Comparison of ENCODE assay signal across 22 cellular contexts in the genomic region with DNA sequence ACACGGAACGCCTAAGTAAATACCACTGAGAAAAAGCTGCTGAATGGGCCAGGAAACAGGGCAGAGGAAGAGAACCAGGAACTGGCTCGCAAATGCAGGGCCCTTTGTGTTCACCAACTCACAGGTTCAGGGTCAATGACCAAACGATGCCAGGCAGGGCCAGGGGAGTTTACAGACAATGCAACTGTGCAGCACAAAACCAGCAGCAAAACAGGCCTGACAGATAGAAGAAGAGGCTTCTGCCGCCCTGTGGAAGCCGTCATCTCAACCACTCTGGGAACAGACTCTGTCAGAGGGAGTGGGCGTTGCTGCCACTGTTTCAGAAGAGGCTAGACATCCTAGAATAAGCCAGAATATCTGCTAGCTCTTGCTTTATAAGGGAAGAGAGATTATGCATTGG.
A peak's percentile ranks its signal among the peaks of the same experiment; 100 is the strongest.
DNase-seq lines count a peak whose midpoint lies in the region; ATAC-seq lines count a peak whose summit lies in the region.
"Had no signal": no experiment of that assay in that cellular context is flagged by ENCODE, and none has a peak within 500 bp of the region (broad histone marks: within the 10 kb centered on the region; RNA-seq: fewer than 3 reads in every experiment).

No MANE protein-coding gene starts in this region.

- POLR2A ChIA-PET in activated CD4-positive, alpha-beta T cell treated with anti-CD3 and anti-CD28 coated beads for 36 hours (lab: Charles Lee) = interaction anchor here (0.8 kb wide), 1 partner anchor 191 kb away, joined by 3 read pairs; no protein-coding TSS in a partner anchor

- intact Hi-C loops in activated CD4-positive, alpha-beta T cell treated with anti-CD3 and anti-CD28 coated beads for 36 hours (cut with DNase I, micrococcal nuclease) = loop anchor here in 1 of 2 experiments (5.0 kb wide), 2 partner anchors 210 to 250 kb away; no protein-coding TSS in a partner anchor
- intact Hi-C loops in head of caudate nucleus (cut with DNase I) = no loop called here

- peaks cover 34% of the 10 kb centered on the region for H3K4me1 Mint-ChIP-seq in activated CD4-positive, alpha-beta T cell treated with anti-CD3 and anti-CD28 coated beads for 36 hours
- H3K4me1 Mint-ChIP-seq in T-helper 17 cell = peaks cover 25% of the 10 kb centered on the region

- CTCF ChIA-PET in activated CD4-positive, alpha-beta T cell treated with anti-CD3 and anti-CD28 coated beads for 36 hours (lab: Charles Lee) = no interaction called here

- H3K27me3 Mint-ChIP-seq in activated CD4-positive, alpha-beta T cell treated with anti-CD3 and anti-CD28 coated beads for 36 hours = no peaks in the 10 kb centered on the region
- no peaks in the 10 kb centered on the region for H3K27me3 Mint-ChIP-seq in T-helper 17 cell
- H3K27me3 Mint-ChIP-seq: dendritic cell treated with granulocyte-macrophage colony-stimulating factor and Interleukin-4, amounts not matched to agents 40 ng/mL and 50 ng/mL, for 4 days had no signal

- DNase-seq in activated CD4-positive, alpha-beta T cell treated with anti-CD3 and anti-CD28 coated beads for 36 hours = peak; percentile 43
- no peak for DNase-seq in activated CD4-positive, alpha-beta T cell treated with anti-CD3 and anti-CD28 coated beads for 1 hour
- DNase-seq in T-helper 17 cell (no peak), head of caudate nucleus (peak in 40 of 42 donors; percentile 36 to 92 (median 66)), putamen (ENCODE audit: low spot score) (peak; percentile 50), AG20443 (ENCODE audit: low spot score) (no peak)
- DNase-seq: activated naive CD4-positive, alpha-beta T cell; body of pancreas; DMS79; kidney; MG63; mucosa of descending colon; NCI-H1694 treated with DMSO at 0.1 percent for 48 hours; NCI-H524; pancreas; PC-9 had no signal

- H3K27ac Mint-ChIP-seq in activated CD4-positive, alpha-beta T cell treated with anti-CD3 and anti-CD28 coated beads for 36 hours = no peak overlapping the region
- peak overlapping the region; percentile 77 for H3K27ac Mint-ChIP-seq in T-helper 17 cell
- H3K27ac Mint-ChIP-seq: dendritic cell treated with granulocyte-macrophage colony-stimulating factor and Interleukin-4, amounts not matched to agents 40 ng/mL and 50 ng/mL, for 4 days had no signal

- no peaks in the 10 kb centered on the region for H3K9me3 Mint-ChIP-seq in activated CD4-positive, alpha-beta T cell treated with anti-CD3 and anti-CD28 coated beads for 36 hours (ENCODE audit: low read depth)
- H3K9me3 Mint-ChIP-seq: dendritic cell treated with granulocyte-macrophage colony-stimulating factor and Interleukin-4, amounts not matched to agents 40 ng/mL and 50 ng/mL, for 4 days; HFFc6 had no signal

- peak; percentile 47 for ATAC-seq in activated CD4-positive, alpha-beta T cell treated with anti-CD3 and anti-CD28 coated beads for 36 hours
- ATAC-seq in T-helper 17 cell (no peak), GM18519 (IDR thresholded peaks at IDR 0.05; ENCODE audit: low FRiP score, unreplicated experiment) (no peak), HG03457 (IDR thresholded peaks at IDR 0.05; ENCODE audit: unreplicated experiment) (no peak)
- ATAC-seq: body of pancreas, mucosa of descending colon, pancreas, SK-N-SH treated with all-trans-retinoic acid at 6 μM for 48 hours had no signal

- H3K36me3 Mint-ChIP-seq in activated CD4-positive, alpha-beta T cell treated with anti-CD3 and anti-CD28 coated beads for 36 hours (ENCODE audit: low read depth) = peaks cover 18% of the 10 kb centered on the region
- H3K36me3 Mint-ChIP-seq in T-helper 17 cell (ENCODE audit: low read depth) = peaks cover 11% of the 10 kb centered on the region

- no peaks in the 10 kb centered on the region for H3K9me3 ChIP-seq in T-helper 17 cell (ENCODE audit: control insufficient read depth, low read length, poor library complexity, severe bottlenecking)
- H3K9me3 ChIP-seq: body of pancreas, MG63, mucosa of descending colon, pancreas, vagina had no signal

- no peak overlapping the region for H3K4me3 Mint-ChIP-seq in activated CD4-positive, alpha-beta T cell treated with anti-CD3 and anti-CD28 coated beads for 36 hours
- H3K4me3 Mint-ChIP-seq in T-helper 17 cell = no peak overlapping the region
- H3K4me3 Mint-ChIP-seq: dendritic cell treated with granulocyte-macrophage colony-stimulating factor and Interleukin-4, amounts not matched to agents 40 ng/mL and 50 ng/mL, for 4 days; HFFc6 had no signal

Comparison
In these comparisons a context has a peak if more than half of its experiments do, and no peak if none do; other contexts are left out.
1. DNase-seq: peak in activated CD4-positive, alpha-beta T cell treated with anti-CD3 and anti-CD28 coated beads for 36 hours (single experiment), head of caudate nucleus (40 of 42) and putamen (single experiment); none in activated CD4-positive, alpha-beta T cell treated with anti-CD3 and anti-CD28 coated beads for 1 hour (single experiment), T-helper 17 cell (0 of 3) and AG20443 (single experiment).